ENCODE assay signal across 8 cellular contexts in genomic region chr1:111275079-111275478, GRCh38. TPM values are rescaled to one million over a fixed set of nuclear protein-coding genes. Genes with fewer than 3 reads are reported as not detected.
DNase-seq lines count a peak whose midpoint lies in the region; ATAC-seq, FAIRE-seq and TF ChIP-seq lines count a peak whose summit lies in the region.

No MANE protein-coding gene starts in this region.

- peaks cover 16% of the 10 kb centered on the region for H3F3A ChIP-seq in GM23248 (ENCODE audit: insufficient read depth)

- DNase-seq in GM23248, result peak; percentile 95
- DNase-seq in RCC 7860 (ENCODE audit: low spot score), result peak; percentile 48
- peak; percentile 60 to 85 for DNase-seq in fibroblast of lung (ENCODE audit: low read depth in 2 of 2)
- peak; percentile 14 for DNase-seq in stimulated activated CD4-positive, alpha-beta T cell treated with anti-CD3 and anti-CD28 coated beads, Interleukin-4, amount 100 ng/mL, for 1 hour
- DNase-seq in NCI-H1694 (lab: John Stamatoyannopoulos, UW), result no peak
- DNase-seq in HTR-8/SVneo (ENCODE audit: insufficient read length, low spot score), result no peak
- DNase-seq in DMS79 (lab: John Stamatoyannopoulos, UW), result no peak

- H3K9me2 ChIP-seq in GM23248 (ENCODE audit: insufficient read depth), result no peaks in the 10 kb centered on the region

- H3K36me3 ChIP-seq in GM23248 (ENCODE audit: low read depth) (no peaks in the 10 kb centered on the region), fibroblast of lung (ENCODE audit: control insufficient read depth, insufficient read depth, low read length) (no peaks in the 10 kb centered on the region)

- in situ Hi-C loops in GM23248 (cut with MboI), result no loop called here

- WGBS in GM23248 (ENCODE audit: low coverage in 1 of 2, low lambda C conversion rate in 2 of 2, missing lambda C conversion rate in 2 of 2), 2 experiments, result 0 to 6% methylated on average over 1 of the region's 1 CpG

- FAIRE-seq in RCC 7860 (lab: Jason Lieb, UNC) (peak; percentile 2), HTR-8/SVneo (lab: Jason Lieb, UNC) (no peak)

- ATAC-seq in HG02970 (IDR thresholded peaks at IDR 0.05; ENCODE audit: low FRiP score, unreplicated experiment), result no peak

- peaks cover 22% of the 10 kb centered on the region for H3K27me3 ChIP-seq in GM23248 (replicated peaks; ENCODE audit: insufficient read depth)
- peaks cover 22% of the 10 kb centered on the region for H3K27me3 ChIP-seq in fibroblast of lung (ENCODE audit: control insufficient read depth, insufficient read depth, low read length)

- no peak for TF ChIP-seq CTCF in fibroblast of lung (conservative IDR thresholded peaks at IDR 0.05 in 1 of 2, IDR thresholded peaks at IDR 0.05 in 1 of 2; ENCODE audit: low read depth in 1 of 2, low read length in 2 of 2)

- H3K27ac ChIP-seq in GM23248, result peak overlapping the region; percentile 46
- no peak overlapping the region for H3K27ac ChIP-seq in fibroblast of lung (ENCODE audit: insufficient read depth, low read length)

- H4K20me1 ChIP-seq in GM23248 (ENCODE audit: insufficient read depth), result no peaks in the 10 kb centered on the region
- no peaks in the 10 kb centered on the region for H4K20me1 ChIP-seq in fibroblast of lung (ENCODE audit: control insufficient read depth, extremely low read depth, insufficient read depth, low read length)

- H2AFZ ChIP-seq in GM23248, result peak overlapping the region; percentile 66
- no peak overlapping the region for H2AFZ ChIP-seq in fibroblast of lung (ENCODE audit: low read length)

- no peaks in the 10 kb centered on the region for H3K79me2 ChIP-seq in GM23248 (ENCODE audit: insufficient read depth)
- no peaks in the 10 kb centered on the region for H3K79me2 ChIP-seq in fibroblast of lung (ENCODE audit: control insufficient read depth, insufficient read depth, low read length)

- H3K4me1 ChIP-seq in GM23248 (ENCODE audit: insufficient read depth) (peaks cover 15% of the 10 kb centered on the region; the same call in 1 of the 2 replicates), fibroblast of lung (ENCODE audit: control insufficient read depth, extremely low read depth, insufficient read depth, low read length) (no peaks in the 10 kb centered on the region)

- H3K9me3 ChIP-seq in GM23248 (ENCODE audit: low read depth) (no peaks in the 10 kb centered on the region), fibroblast of lung (ENCODE audit: control insufficient read depth, insufficient read depth, low read depth, low read length) (no peaks in the 10 kb centered on the region)

- H3K4me2 ChIP-seq in GM23248 (ENCODE audit: unreplicated experiment) (peak overlapping the region; percentile 83), fibroblast of lung (ENCODE audit: extremely low read depth, insufficient read depth, low read length) (peak overlapping the region; percentile 37)

- H3K9ac ChIP-seq in GM23248 (peak overlapping the region; percentile 43), fibroblast of lung (ENCODE audit: insufficient read depth, low read length) (no peak overlapping the region)

- peak overlapping the region; percentile 64 for H3K4me3 ChIP-seq in GM23248
- H3K4me3 ChIP-seq in fibroblast of lung (replicated peaks in 1 of 4; ENCODE audit: control extremely low read depth in 1 of 4, insufficient read depth in 1 of 4, low read depth in 3 of 4, low read length in 4 of 4), result peak overlapping the region in 1 of 4 experiments; percentile 31

RNA-seq across cellular contexts. Expression of gene CHIA, which starts 15.6 kb away (rescaled TPM):
- total RNA-seq in GM23248 (2014; rRNA removed; shearing (Covaris generic)), result not detected in 2 replicates
- polyA plus RNA-seq in GM23248 (2016; fragmentation: Nextera tagmentation; extraction: Ambion mirVana) (not detected in 2 replicates), fibroblast of lung (not detected in 2 replicates)
- not detected in 2 replicates for total RNA-seq in fibroblast of lung
- polyA plus RNA-seq in fibroblast of lung (2012), result not detected in 2 replicates
- not detected in 2 replicates for polyA minus RNA-seq in fibroblast of lung (ENCODE audit: low replicate concordance)

RNA-seq across cellular contexts. Expression of gene CHI3L2, which starts 47.6 kb away (rescaled TPM):
- total RNA-seq in GM23248 (2014; rRNA removed; shearing (Covaris generic)), result not detected in 2 replicates
- polyA plus RNA-seq in GM23248 (2016; fragmentation: Nextera tagmentation; extraction: Ambion mirVana), result 0.43 and 0.55 TPM in 2 replicates
- total RNA-seq in fibroblast of lung, result 1.5 and 10.3 TPM in 2 replicates
- polyA plus RNA-seq in fibroblast of lung, result 0.66 and 3.8 TPM in 2 replicates
- 0.93 and 2.7 TPM in 2 replicates for polyA plus RNA-seq in fibroblast of lung (2012)
- polyA minus RNA-seq in fibroblast of lung (ENCODE audit: low replicate concordance), result 11.7 TPM in 1 of 2 replicates, not detected in the other

Comparison
In these comparisons a context has a peak if more than half of its experiments do, and no peak if none do; other contexts are left out.
1. DNase-seq: peak in GM23248 (single experiment), RCC 7860 (single experiment), fibroblast of lung (2 of 2) and stimulated activated CD4-positive, alpha-beta T cell treated with anti-CD3 and anti-CD28 coated beads, Interleukin-4, amount 100 ng/mL, for 1 hour (single experiment); none in NCI-H1694 (single experiment), HTR-8/SVneo (single experiment) and DMS79 (single experiment).